In the genomic region with DNA sequence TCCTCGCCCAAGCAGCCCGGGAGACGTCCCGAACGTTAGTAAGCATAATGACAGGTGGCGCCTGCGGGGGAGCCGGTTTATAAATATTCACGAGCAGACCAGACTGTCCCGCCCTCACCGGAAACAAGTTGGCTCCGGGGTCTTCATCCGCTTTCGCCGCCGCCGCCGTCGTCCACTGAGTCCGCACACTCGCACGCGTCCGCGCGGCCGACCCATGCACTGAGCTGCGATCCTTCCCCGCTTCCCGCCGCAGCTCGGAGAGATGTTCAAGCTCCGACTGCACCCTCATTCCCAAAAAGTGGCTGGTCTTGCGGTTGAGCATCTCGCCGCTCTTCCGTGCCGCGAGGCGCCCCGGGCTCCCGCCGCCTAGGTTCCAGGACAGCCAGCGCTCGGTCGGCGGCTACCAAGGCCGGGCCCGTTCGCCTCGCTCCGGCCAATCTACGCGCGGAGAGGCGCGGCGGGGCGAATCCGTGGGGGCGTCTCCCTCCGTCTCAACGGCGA, we compare ENCODE assay signal across 8 cellular contexts. TPM values are rescaled to one million over a fixed set of nuclear protein-coding genes. Genes with fewer than 3 reads are reported as not detected.
DNase-seq lines count a peak whose midpoint lies in the region; ATAC-seq and TF ChIP-seq lines count a peak whose summit lies in the region.

No MANE protein-coding gene starts in this region.

- H3K9me3 Mint-ChIP-seq in activated T-cell treated with anti-CD3 and anti-CD28 coated beads, Interleukin-2, amount 50 U/mL, for 24 hours = no peaks in the 10 kb centered on the region

- H3K27ac ChIP-seq in 22Rv1 (peak overlapping the region; percentile 91), gastroesophageal sphincter (peak overlapping the region in 3 of 4 donors; percentile 87 to 92 (median 92)), parathyroid adenoma (peak overlapping the region; percentile 4)

- no peak for TF ChIP-seq EP300 in gastroesophageal sphincter (IDR thresholded peaks at IDR 0.05)

- H3K9me3 ChIP-seq in NT2/D1 (ENCODE audit: insufficient read depth, low read length) = no peaks in the 10 kb centered on the region
- no peaks in the 10 kb centered on the region for H3K9me3 ChIP-seq in gastroesophageal sphincter
- H3K9me3 ChIP-seq in parathyroid adenoma (ENCODE audit: control insufficient read depth, low read length) = no peaks in the 10 kb centered on the region

- H3K9ac ChIP-seq in NT2/D1 (ENCODE audit: insufficient read length, low read depth) = peak overlapping the region; percentile 92
- peak overlapping the region; percentile 11 for H3K9ac ChIP-seq in parathyroid adenoma

- H3K4me3 Mint-ChIP-seq in activated T-cell treated with anti-CD3 and anti-CD28 coated beads, Interleukin-2, amount 50 U/mL, for 24 hours = peak overlapping the region; percentile 94

- TF ChIP-seq POLR2A in gastroesophageal sphincter (IDR thresholded peaks at IDR 0.05) = no peak

- no CpG with 5 or more reads among the region's 64 CpGs for WGBS in gastroesophageal sphincter (ENCODE audit: low coverage in 1 of 2), 2 donors

- H3K27me3 Mint-ChIP-seq in activated T-cell treated with anti-CD3 and anti-CD28 coated beads, Interleukin-2, amount 50 U/mL, for 24 hours = no peaks in the 10 kb centered on the region

- peaks cover 33% of the 10 kb centered on the region for H3K4me1 Mint-ChIP-seq in activated T-cell treated with anti-CD3 and anti-CD28 coated beads, Interleukin-2, amount 50 U/mL, for 24 hours (ENCODE audit: low read depth)

- peak overlapping the region; percentile 95 for H3K27ac Mint-ChIP-seq in activated T-cell treated with anti-CD3 and anti-CD28 coated beads, Interleukin-2, amount 50 U/mL, for 24 hours

- H3K4me1 ChIP-seq in NT2/D1 (ENCODE audit: insufficient read depth, insufficient read length) (peaks cover 10% of the 10 kb centered on the region), gastroesophageal sphincter (peaks cover 5 to 40% (median 21%) of the 10 kb centered on the region in 3 donors), parathyroid adenoma (peaks cover 12% of the 10 kb centered on the region)

- H3K4me3 ChIP-seq in NT2/D1 (ENCODE audit: insufficient read length, low read depth) (peak overlapping the region; percentile 95), gastroesophageal sphincter (peak overlapping the region; percentile 68 to 79), parathyroid adenoma (ENCODE audit: low read depth, low read length) (peak overlapping the region; percentile 98)

- H3K79me2 ChIP-seq in parathyroid adenoma = peaks cover 12% of the 10 kb centered on the region

- peak overlapping the region; percentile 98 for H3K4me2 ChIP-seq in parathyroid adenoma (ENCODE audit: low read length)

- H3K36me3 Mint-ChIP-seq in activated T-cell treated with anti-CD3 and anti-CD28 coated beads, Interleukin-2, amount 50 U/mL, for 24 hours (ENCODE audit: low read depth) = peaks cover 84% of the 10 kb centered on the region

- H3K27me3 ChIP-seq in NT2/D1 (ENCODE audit: insufficient read depth, insufficient read length) (no peaks in the 10 kb centered on the region), gastroesophageal sphincter (no peaks in the 10 kb centered on the region), parathyroid adenoma (ENCODE audit: control insufficient read depth, insufficient read depth, low read length) (no peaks in the 10 kb centered on the region)

- TF ChIP-seq CTCF in 22Rv1 (IDR thresholded peaks at IDR 0.05) (no peak), gastroesophageal sphincter (IDR thresholded peaks at IDR 0.05) (peak in 1 of 4 experiments; percentile 3), parathyroid adenoma (IDR thresholded peaks at IDR 0.05) (no peak)

- peak overlapping the region; percentile 80 for H2AFZ ChIP-seq in parathyroid adenoma

- ATAC-seq in GM18517 (IDR thresholded peaks at IDR 0.05; ENCODE audit: unreplicated experiment) = peak; percentile 30
- peak; percentile 23 for ATAC-seq in HG03066 (IDR thresholded peaks at IDR 0.05; ENCODE audit: low read depth, unreplicated experiment)
- peak; percentile 35 for ATAC-seq in gastroesophageal sphincter

- peaks cover 77% of the 10 kb centered on the region for H3K36me3 ChIP-seq in NT2/D1 (ENCODE audit: insufficient read depth, insufficient read length, low read length)
- peaks cover 0 to 59% of the 10 kb centered on the region in 2 donors for H3K36me3 ChIP-seq in gastroesophageal sphincter
- H3K36me3 ChIP-seq in parathyroid adenoma (ENCODE audit: control insufficient read depth, insufficient read depth, low read length) = no peaks in the 10 kb centered on the region

- no peak for DNase-seq in NT2/D1 (ENCODE audit: low read depth, low spot score)
- peak; percentile 66 for DNase-seq in activated T-cell treated with anti-CD3 and anti-CD28 coated beads, Interleukin-2, amount 50 U/mL, for 24 hours
- no peak for DNase-seq in COLO829 (ENCODE audit: low spot score)

RNA-seq across cellular contexts. Expression of a gene that starts 0.4 kb away (rescaled TPM):
- 1 to 10 TPM in 2 of 4 donors, not detected in 2; 1.3 to 1.9 TPM for total RNA-seq in gastroesophageal sphincter

RNA-seq across cellular contexts. Expression of a gene that starts 0.6 kb away (rescaled TPM):
- 100 to 1,000 TPM in 1 of 4 donors, 10 to 100 TPM in 3; 76.4 to 108 (median 80.6) TPM for total RNA-seq in gastroesophageal sphincter

RNA-seq across cellular contexts. Expression of a gene that starts 13.3 kb away (rescaled TPM):
- 10 to 100 TPM; 19.4 to 29.0 (median 23.4) TPM for total RNA-seq in gastroesophageal sphincter

RNA-seq across cellular contexts. Expression of a gene that starts 25.5 kb away (rescaled TPM):
- total RNA-seq in gastroesophageal sphincter = 10 to 100 TPM; 12.3 to 16.5 (median 14.5) TPM

Comparison
In these comparisons a context has a peak if more than half of its experiments do, and no peak if none do; other contexts are left out.
1. H3K27ac ChIP-seq: peak in every context shown above with its lines; median percentile 92 in gastroesophageal sphincter; 91 in 22Rv1; 4 in parathyroid adenoma.